In genomic region chr11:65429069-65429681, GRCh38 we compare ENCODE assay signal across 8 cellular contexts. TPM values are rescaled to one million over a fixed set of nuclear protein-coding genes. Genes with fewer than 3 reads are reported as not detected.
A peak's percentile ranks its signal among the peaks of the same experiment; 100 is the strongest.
DNase-seq lines count a peak whose midpoint lies in the region; ATAC-seq, FAIRE-seq and TF ChIP-seq lines count a peak whose summit lies in the region.

No MANE protein-coding gene starts in this region.

- H3K9me3 Mint-ChIP-seq in mesothelial cell of epicardium (no peaks in the 10 kb centered on the region), endothelial cell (ENCODE audit: unreplicated experiment) (no peaks in the 10 kb centered on the region)

- ATAC-seq in GM21786 (IDR thresholded peaks at IDR 0.05; ENCODE audit: unreplicated experiment) = no peak

- H3K4me3 Mint-ChIP-seq in mesothelial cell of epicardium = peak overlapping the region; percentile 23
- no peak overlapping the region for H3K4me3 Mint-ChIP-seq in endothelial cell (ENCODE audit: unreplicated experiment)

- peak; percentile 10 for TF ChIP-seq POLR2A in GM15510 (IDR thresholded peaks at IDR 0.05; ENCODE audit: borderline replicate concordance, extremely low read depth, insufficient read length)

- H3K4me1 Mint-ChIP-seq in mesothelial cell of epicardium (peaks cover 68% of the 10 kb centered on the region), endothelial cell (ENCODE audit: unreplicated experiment) (peaks cover 50% of the 10 kb centered on the region)

- peaks cover 12% of the 10 kb centered on the region for H3K36me3 Mint-ChIP-seq in mesothelial cell of epicardium
- no peaks in the 10 kb centered on the region for H3K36me3 Mint-ChIP-seq in endothelial cell (ENCODE audit: low read depth, unreplicated experiment)

- TF ChIP-seq CTCF in mesothelial cell of epicardium (IDR thresholded peaks at IDR 0.05; ENCODE audit: unreplicated experiment) = no peak
- TF ChIP-seq CTCF in endothelial cell (IDR thresholded peaks at IDR 0.05; ENCODE audit: unreplicated experiment) = no peak

- H3K27me3 Mint-ChIP-seq in mesothelial cell of epicardium (ENCODE audit: low read depth) (no peaks in the 10 kb centered on the region), endothelial cell (ENCODE audit: unreplicated experiment) (peaks cover 6% of the 10 kb centered on the region)

- FAIRE-seq in RCC 7860 (lab: Jason Lieb, UNC) = no peak

- DNase-seq in RCC 7860 (ENCODE audit: low spot score) (peak; percentile 54), caudate nucleus (lab: John Stamatoyannopoulos, UW) (peak in 2 of 61 donors; percentile 6 to 16), mesothelial cell of epicardium (ENCODE audit: low spot score in 2 of 2, unreplicated experiment in 2 of 2) (no peak), NCI-H1048 (lab: John Stamatoyannopoulos, UW) (no peak), NCI-H2171 treated with DMSO at 0.1 percent for 48 hours (lab: John Stamatoyannopoulos, UW) (no peak), endothelial cell (ENCODE audit: low spot score) (no peak)

- H3K27ac Mint-ChIP-seq in mesothelial cell of epicardium (peak overlapping the region; percentile 89), endothelial cell (ENCODE audit: unreplicated experiment) (no peak overlapping the region)

- peak overlapping the region; percentile 99 for H3K27ac ChIP-seq in caudate nucleus (ENCODE audit: low read depth, low read length)

RNA-seq across cellular contexts. Expression of gene NEAT1, which starts 6.6 kb away (rescaled TPM):
- 236 to 269 TPM (median 246 TPM) in 3 replicates for total RNA-seq in mesothelial cell of epicardium
- total RNA-seq in endothelial cell (ENCODE audit: unreplicated experiment) = 43.4 TPM

RNA-seq across cellular contexts. Expression of gene FRMD8, which starts 42.7 kb away (rescaled TPM):
- total RNA-seq in mesothelial cell of epicardium (23.5 to 26.4 TPM (median 25.0 TPM) in 3 replicates), endothelial cell (ENCODE audit: unreplicated experiment) (76.0 TPM)

RNA-seq across cellular contexts. Expression of gene SLC25A45, which starts 46.7 kb away (rescaled TPM):
- 3.9 to 4.7 TPM (median 4.7 TPM) in 3 replicates for total RNA-seq in mesothelial cell of epicardium
- total RNA-seq in endothelial cell (ENCODE audit: unreplicated experiment) = 3.3 TPM
